ENCODE assay signal across 18 cellular contexts in genomic region chr10:129807211-129807610, GRCh38.
DNase-seq lines count a peak whose midpoint lies in the region; TF ChIP-seq lines count a peak whose summit lies in the region.
"Had no signal": no experiment of that assay in that cellular context is flagged by ENCODE, and none has a peak within 500 bp of the region (broad histone marks: within the 10 kb centered on the region; RNA-seq: fewer than 3 reads in every experiment).

No MANE protein-coding gene starts in this region.

- no peak overlapping the region for H3K4me3 ChIP-seq in esophagus muscularis mucosa
- H3K4me3 ChIP-seq: BLaER1 had no signal

- TF ChIP-seq EP300 in esophagus muscularis mucosa (IDR thresholded peaks at IDR 0.05), result no peak

- TF ChIP-seq CTCF in esophagus muscularis mucosa (IDR thresholded peaks at IDR 0.05), result no peak
- TF ChIP-seq CTCF in neural crest cell (conservative IDR thresholded peaks at IDR 0.05), result no peak

- no peaks in the 10 kb centered on the region for H3K4me1 ChIP-seq in esophagus muscularis mucosa
- H3K4me1 ChIP-seq: BE2C, BLaER1 had no signal

- DNase-seq in ecto neural progenitor cell (ENCODE audit: low spot score), result peak; percentile 34
- DNase-seq in esophagus muscularis mucosa (ENCODE audit: extremely low spot score), result peak; percentile 85
- no peak for DNase-seq in neural crest cell (ENCODE audit: low read depth, low spot score)
- no peak for DNase-seq in activated T-helper 1 cell treated with anti-CD3 and anti-CD28 coated beads, Interleukin-12 subunit alpha, Interleukin-12 subunit beta, Interleukin-2, Interleukin-4 antibody, amounts not matched to agents 30 ng/mL and 10 ng/mL and 1 ng/mL, durations not matched to agents 14 hours and 24 hours and 36 hours (ENCODE audit: low spot score)
- DNase-seq in NOMO-1 treated with DMSO at 0.1 percent for 48 hours (lab: John Stamatoyannopoulos, UW; ENCODE audit: unreplicated experiment), result no peak
- no peak for DNase-seq in DMS 273 treated with DMSO at 0.1 percent for 48 hours (lab: John Stamatoyannopoulos, UW)
- DNase-seq: 8988T; ACHN; BE2C; C1 segment of cervical spinal cord; CD4-positive, alpha-beta memory T cell; CD4-positive, CD25-positive, alpha-beta regulatory T cell; CD8-positive, alpha-beta memory T cell; COR-L47; DMS79 treated with DMSO at 0.1 percent for 48 hours; GF-D8 had no signal

- peaks cover 0 to 40% (median 26%) of the 10 kb centered on the region in 4 donors for H3K9me3 ChIP-seq in esophagus muscularis mucosa
- H3K9me3 ChIP-seq: BE2C had no signal

- 90% methylated on average over 7 of the region's 7 CpGs for WGBS in esophagus muscularis mucosa

- H3K36me3 ChIP-seq in esophagus muscularis mucosa, result no peaks in the 10 kb centered on the region
- H3K36me3 ChIP-seq: BE2C, BLaER1 had no signal

- no peak overlapping the region for H3K27ac ChIP-seq in esophagus muscularis mucosa (replicated peaks in 1 of 4)
- H3K27ac ChIP-seq: BLaER1 had no signal

- H3K27me3 Mint-ChIP-seq in neural crest cell (ENCODE audit: low read depth), result no peaks in the 10 kb centered on the region
- no peaks in the 10 kb centered on the region for H3K27me3 Mint-ChIP-seq in activated T-helper 1 cell treated with anti-CD3 and anti-CD28 coated beads, Interleukin-12 subunit alpha, Interleukin-12 subunit beta, Interleukin-2, Interleukin-4 antibody, amounts not matched to agents 30 ng/mL and 10 ng/mL and 1 ng/mL, durations not matched to agents 14 hours and 24 hours and 36 hours (ENCODE audit: insufficient read depth)

- peaks cover 6% of the 10 kb centered on the region for H3K36me3 Mint-ChIP-seq in neural crest cell (ENCODE audit: low read depth)
- H3K36me3 Mint-ChIP-seq in activated T-helper 1 cell treated with anti-CD3 and anti-CD28 coated beads, Interleukin-12 subunit alpha, Interleukin-12 subunit beta, Interleukin-2, Interleukin-4 antibody, amounts not matched to agents 30 ng/mL and 10 ng/mL and 1 ng/mL, durations not matched to agents 14 hours and 24 hours and 36 hours (ENCODE audit: low read depth), result no peaks in the 10 kb centered on the region
- H3K36me3 Mint-ChIP-seq: CD14-positive monocyte; CD4-positive, alpha-beta memory T cell; CD4-positive, CD25-positive, alpha-beta regulatory T cell had no signal

- H3K4me3 Mint-ChIP-seq in neural crest cell, result no peak overlapping the region
- H3K4me3 Mint-ChIP-seq in activated T-helper 1 cell treated with anti-CD3 and anti-CD28 coated beads, Interleukin-12 subunit alpha, Interleukin-12 subunit beta, Interleukin-2, Interleukin-4 antibody, amounts not matched to agents 30 ng/mL and 10 ng/mL and 1 ng/mL, durations not matched to agents 14 hours and 24 hours and 36 hours, result no peak overlapping the region
- H3K4me3 Mint-ChIP-seq: CD14-positive monocyte; CD4-positive, alpha-beta memory T cell; CD4-positive, CD25-positive, alpha-beta regulatory T cell had no signal

- H3K27me3 ChIP-seq in esophagus muscularis mucosa, result peaks cover 0 to 7% (median 0%) of the 10 kb centered on the region in 4 donors
- H3K27me3 ChIP-seq: BE2C, BLaER1 had no signal

- peaks cover 16% of the 10 kb centered on the region for H3K4me1 Mint-ChIP-seq in neural crest cell
- no peaks in the 10 kb centered on the region for H3K4me1 Mint-ChIP-seq in activated T-helper 1 cell treated with anti-CD3 and anti-CD28 coated beads, Interleukin-12 subunit alpha, Interleukin-12 subunit beta, Interleukin-2, Interleukin-4 antibody, amounts not matched to agents 30 ng/mL and 10 ng/mL and 1 ng/mL, durations not matched to agents 14 hours and 24 hours and 36 hours (ENCODE audit: low read depth)
- H3K4me1 Mint-ChIP-seq: CD14-positive monocyte; CD4-positive, alpha-beta memory T cell; CD4-positive, CD25-positive, alpha-beta regulatory T cell; CD8-positive, alpha-beta memory T cell had no signal

- no peak for TF ChIP-seq POLR2A in esophagus muscularis mucosa (IDR thresholded peaks at IDR 0.05; ENCODE audit: low read depth)

- H3K27ac Mint-ChIP-seq in neural crest cell (ENCODE audit: unreplicated experiment), result peak overlapping the region; percentile 51
- no peak overlapping the region for H3K27ac Mint-ChIP-seq in activated T-helper 1 cell treated with anti-CD3 and anti-CD28 coated beads, Interleukin-12 subunit alpha, Interleukin-12 subunit beta, Interleukin-2, Interleukin-4 antibody, amounts not matched to agents 30 ng/mL and 10 ng/mL and 1 ng/mL, durations not matched to agents 14 hours and 24 hours and 36 hours
- H3K27ac Mint-ChIP-seq: CD14-positive monocyte; CD4-positive, alpha-beta memory T cell; CD4-positive, CD25-positive, alpha-beta regulatory T cell; CD8-positive, alpha-beta memory T cell had no signal

- H3K9me3 Mint-ChIP-seq in neural crest cell, result peaks cover 10% of the 10 kb centered on the region
- H3K9me3 Mint-ChIP-seq in activated T-helper 1 cell treated with anti-CD3 and anti-CD28 coated beads, Interleukin-12 subunit alpha, Interleukin-12 subunit beta, Interleukin-2, Interleukin-4 antibody, amounts not matched to agents 30 ng/mL and 10 ng/mL and 1 ng/mL, durations not matched to agents 14 hours and 24 hours and 36 hours, result peaks cover 21% of the 10 kb centered on the region

- intact Hi-C loops in esophagus muscularis mucosa (cut with DNase I), result no loop called here
- intact Hi-C loops in activated T-helper 1 cell treated with anti-CD3 and anti-CD28 coated beads, Interleukin-12 subunit alpha, Interleukin-12 subunit beta, Interleukin-2, Interleukin-4 antibody, amounts not matched to agents 30 ng/mL and 10 ng/mL and 1 ng/mL, durations not matched to agents 14 hours and 24 hours and 36 hours (cut with micrococcal nuclease), result no loop called here

Comparison
In these comparisons a context has a peak if more than half of its experiments do, and no peak if none do; other contexts are left out.
1. DNase-seq: peak in ecto neural progenitor cell (single experiment) and esophagus muscularis mucosa (single experiment); none in neural crest cell (single experiment), activated T-helper 1 cell treated with anti-CD3 and anti-CD28 coated beads, Interleukin-12 subunit alpha, Interleukin-12 subunit beta, Interleukin-2, Interleukin-4 antibody, amounts not matched to agents 30 ng/mL and 10 ng/mL and 1 ng/mL, durations not matched to agents 14 hours and 24 hours and 36 hours (single experiment), NOMO-1 treated with DMSO at 0.1 percent for 48 hours (single experiment) and DMS 273 treated with DMSO at 0.1 percent for 48 hours (single experiment).